14 cellular contexts compared by ENCODE assay signal in the genomic region with DNA sequence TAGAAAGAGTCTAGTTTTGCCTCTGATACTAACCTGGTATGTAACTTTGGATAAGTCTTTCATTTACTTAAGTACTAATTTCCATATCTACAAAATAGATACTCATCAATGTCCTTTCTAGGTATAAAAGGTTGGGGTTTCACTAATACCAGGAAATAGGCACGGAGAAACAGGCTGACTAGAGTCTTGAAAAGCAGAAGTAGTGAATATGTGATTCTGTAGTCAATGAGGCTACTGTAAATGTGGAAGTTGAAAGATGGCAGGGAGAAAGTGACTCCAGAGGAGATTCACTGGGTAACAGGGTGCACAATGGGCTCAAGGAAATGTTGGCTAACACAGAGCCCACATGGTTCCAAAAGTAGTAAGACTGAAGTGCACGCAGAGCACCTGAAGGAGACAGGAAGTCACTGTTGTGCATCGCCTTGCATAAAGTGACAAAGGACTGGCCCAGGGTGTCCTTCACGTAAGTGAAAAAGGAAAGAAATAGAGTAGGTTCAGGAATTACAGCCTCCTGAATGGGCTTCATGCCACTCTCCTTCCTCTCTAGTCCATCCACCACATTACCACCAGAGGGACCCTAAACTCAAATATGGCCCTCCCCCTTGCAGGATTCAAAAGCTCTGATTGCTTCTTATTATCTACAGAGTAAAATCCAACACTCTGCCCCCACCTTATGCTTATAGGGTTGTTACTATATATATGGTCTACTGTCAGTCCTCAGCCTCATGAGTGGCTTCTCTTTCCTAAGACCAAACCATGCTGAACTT.
DNase-seq lines count a peak whose midpoint lies in the region; ATAC-seq, FAIRE-seq and TF ChIP-seq lines count a peak whose summit lies in the region.
"Had no signal": no experiment of that assay in that cellular context is flagged by ENCODE, and none has a peak within 500 bp of the region (broad histone marks: within the 10 kb centered on the region; RNA-seq: fewer than 3 reads in every experiment).

No MANE protein-coding gene starts in this region.

- H3K4me3 ChIP-seq in GM12878, result no peak overlapping the region
- H3K4me3 ChIP-seq in foreskin fibroblast (ENCODE audit: low read depth in 1 of 2, low read length in 2 of 2), result no peak overlapping the region

- 67% methylated on average over 4 of the region's 4 CpGs for WGBS in GM12878 (ENCODE audit: insufficient coverage, insufficient replicate concordance, low lambda C conversion rate, missing lambda C conversion rate)

- no peaks in the 10 kb centered on the region for H3K79me2 ChIP-seq in GM12878 (ENCODE audit: control insufficient read depth, insufficient read depth, low read length)

- intact Hi-C loops in GM12878 (cut with micrococcal nuclease; ENCODE audit: unreplicated experiment), result loop anchor here (1.0 to 5.0 kb wide), 4 partner anchors 110 to 360 kb away; no protein-coding TSS in a partner anchor

- SMC1A ChIA-PET in GM12878 (lab: Charles Lee; ENCODE audit: uncharacterized antibody, unreplicated experiment), result interaction anchor here (0.7 to 4.0 kb wide), 23 partner anchors 9 to 328 kb away, joined by 3 to 39 read pairs (median 4); no protein-coding TSS in a partner anchor

- TF ChIP-seq CTCF in C4-2B (conservative IDR thresholded peaks at IDR 0.05) (peak; percentile 50), GM12874 (IDR thresholded peaks at IDR 0.05; ENCODE audit: insufficient read depth, low read depth, low read length) (peak; percentile 33; the same call in 1 of the 2 replicates), GM12878 (IDR thresholded peaks at IDR 0.05 in 2 of 3, conservative IDR thresholded peaks at IDR 0.05 in 1 of 3; ENCODE audit: control insufficient read depth in 2 of 3, extremely low read depth in 1 of 3, insufficient read depth in 1 of 3, low read depth in 3 of 3, low read length in 3 of 3) (peak; percentile 26 to 45 (median 38); a peak in 5 of 6 replicates), foreskin fibroblast (IDR thresholded peaks at IDR 0.05; ENCODE audit: low read depth, low read length) (no peak)

- RAD21 ChIA-PET in GM12878 (lab: Charles Lee; ENCODE audit: unreplicated experiment), result interaction anchor here (0.7 to 1.7 kb wide), 12 partner anchors 9 to 360 kb away, joined by 3 to 37 read pairs (median 4); no protein-coding TSS in a partner anchor

- no peak for TF ChIP-seq EP300 in GM12878 (IDR thresholded peaks at IDR 0.05; ENCODE audit: borderline replicate concordance in 1 of 2, control insufficient read depth in 1 of 2, low read depth in 2 of 2, low read length in 2 of 2)

- H3K27ac ChIP-seq in C4-2B, result no peak overlapping the region
- H3K27ac ChIP-seq in GM12878 (ENCODE audit: control insufficient read depth, insufficient read depth), result no peak overlapping the region
- H3K27ac ChIP-seq: epithelial cell of prostate had no signal

- POLR2A ChIA-PET in GM12878 (lab: Charles Lee), result no interaction called here

- no TSS peak for BruUV-seq in GM12878 (replicated peaks; lab: Mats Ljungman, UMichigan)

- ATAC-seq in GM12878 (peak; percentile 87), HG02759 (IDR thresholded peaks at IDR 0.05; ENCODE audit: unreplicated experiment) (no peak)
- ATAC-seq: T-helper 17 cell had no signal

- TF ChIP-seq RAD21 in GM12878 (IDR thresholded peaks at IDR 0.05; ENCODE audit: insufficient read depth, low read depth, low read length), result peak; percentile 62

- H3K9me3 ChIP-seq in GM12878 (replicated peaks; ENCODE audit: control insufficient read depth, insufficient read depth, low read length), result no peaks in the 10 kb centered on the region

- no peak overlapping the region for H3K9ac ChIP-seq in GM12878 (ENCODE audit: control insufficient read depth, insufficient read depth, low read length)

- H2AFZ ChIP-seq in GM12878 (ENCODE audit: control insufficient read depth, low read depth, low read length), result peak overlapping the region; percentile 65

- CTCF ChIA-PET in GM12878 (lab: Yijun Ruan, JAX), result interaction anchor here (0.5 to 4.2 kb wide), 20 partner anchors 9 to 433 kb away, joined by 3 to 33 read pairs (median 4); no protein-coding TSS in a partner anchor

- in situ Hi-C loops in GM12878 (cut with MboI), result no loop called here

- FAIRE-seq in GM12878 (lab: Jason Lieb, UNC) (peak; percentile 27), GM19239 (lab: Jason Lieb, UNC) (no peak)

- TF ChIP-seq POLR2A in GM12878 (IDR thresholded peaks at IDR 0.05; ENCODE audit: low read depth, low read length), result no peak

- DNase-seq in Kasumi-1 (lab: John Stamatoyannopoulos, UW) (peak; percentile 3 to 21), GM12878 (ENCODE audit: low read depth, low spot score) (no peak), NCI-H146 (lab: John Stamatoyannopoulos, UW) (no peak), foreskin fibroblast (no peak), GM19239 (ENCODE audit: insufficient read length, low spot score) (no peak)
- DNase-seq: activated naive CD8-positive, alpha-beta T cell treated with anti-CD3 and anti-CD28 coated beads, Interleukin-2, amount 10 ng/mL, durations not matched to agents 7 days and 5 days; Karpas-422; mesenchymal stem cell; stimulated activated CD4-positive, alpha-beta T cell treated with anti-CD3 and anti-CD28 coated beads, Interleukin-12 subunit alpha, Interleukin-12 subunit beta, amount 100 ng/mL, for 4 hours; T-helper 17 cell had no signal

- H3K4me1 ChIP-seq in GM12878 (ENCODE audit: control insufficient read depth, insufficient read depth, low read length), result peaks cover 6% of the 10 kb centered on the region; the same call in 1 of the 2 replicates

- no peaks in the 10 kb centered on the region for H3K36me3 ChIP-seq in GM12878 (ENCODE audit: control insufficient read depth in 2 of 2, insufficient read depth in 2 of 2, low read length in 1 of 2)

- H3K4me2 ChIP-seq in GM12878 (ENCODE audit: control insufficient read depth, insufficient read depth), result no peak overlapping the region; the same call in 1 of the 2 replicates

- no peaks in the 10 kb centered on the region for H4K20me1 ChIP-seq in GM12878 (ENCODE audit: control insufficient read depth, insufficient read depth)

- no peaks in the 10 kb centered on the region for H3K27me3 ChIP-seq in GM12878 (replicated peaks in 1 of 2; ENCODE audit: control insufficient read depth in 2 of 2, insufficient read depth in 2 of 2, low read length in 1 of 2)

TF ChIP-seq in GM12878, 131 proteins besides CTCF, POLR2A, EP300 and RAD21:
- TF ChIP-seq SPI1 (IDR thresholded peaks at IDR 0.05; ENCODE audit: borderline replicate concordance, insufficient read depth, low read depth, low read length) (peak; percentile 21; the same call in 1 of the 2 replicates), SMC3 (IDR thresholded peaks at IDR 0.05; ENCODE audit: borderline replicate concordance, low read length) (peak; percentile 57), RUNX3 (IDR thresholded peaks at IDR 0.05; ENCODE audit: low read length) (0 out of 2 replicates have a peak, but pooled peaks have one; percentile 11), CBX5 (IDR thresholded peaks at IDR 0.05; ENCODE audit: low read depth) (no peak)

Comparison
In these comparisons a context has a peak if more than half of its experiments do, and no peak if none do; other contexts are left out.
1. DNase-seq: peak in Kasumi-1 (2 of 2); none in GM12878 (single experiment), NCI-H146 (single experiment), foreskin fibroblast (0 of 2) and GM19239 (single experiment).